Comparison of ENCODE assay signal across 1 cellular context in the genomic region with DNA sequence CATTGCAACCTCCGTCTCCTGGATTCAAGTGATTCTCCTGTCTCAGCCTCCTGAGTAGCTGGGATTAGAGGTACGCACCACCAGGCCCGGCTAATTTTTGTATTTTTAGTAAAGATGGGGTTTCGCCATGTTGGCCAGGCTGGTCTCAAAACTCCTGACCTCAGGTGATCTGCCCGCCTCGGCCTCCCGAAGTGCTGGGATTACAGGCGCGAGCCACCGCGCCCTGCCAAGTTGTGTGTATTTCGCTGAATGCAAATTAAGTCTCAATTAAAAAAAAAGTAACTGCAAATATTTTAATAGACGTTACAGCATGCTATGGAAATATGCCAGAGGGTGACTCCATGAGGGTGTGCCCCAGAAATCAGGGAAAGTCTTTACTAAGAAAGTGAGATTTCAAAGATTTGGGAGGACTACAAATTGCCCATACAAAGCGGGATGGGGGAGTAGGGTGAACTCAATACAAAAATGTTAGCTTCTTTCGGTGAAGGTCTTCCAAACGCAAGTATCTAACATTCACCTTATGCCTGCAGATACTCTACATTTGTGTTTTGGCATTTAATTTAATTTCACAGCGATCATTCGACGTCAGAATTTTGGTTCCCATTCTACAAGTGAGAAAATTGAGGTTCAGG.
TF ChIP-seq lines count a peak whose summit lies in the region.

No MANE protein-coding gene starts in this region.

TF ChIP-seq in endothelial cell of umbilical vein, 7 proteins besides CTCF, POLR2A, EP300 and RAD21:
- no peak for TF ChIP-seq POLR2AphosphoS5 (IDR thresholded peaks at IDR 0.05; ENCODE audit: insufficient read depth, low read depth, low read length)
- TF ChIP-seq MYC (IDR thresholded peaks at IDR 0.05; ENCODE audit: low read depth, low read length) = no peak
- no peak for TF ChIP-seq EZH2 (IDR thresholded peaks at IDR 0.05; ENCODE audit: borderline replicate concordance, low read depth, low read length, severe bottlenecking)
- TF ChIP-seq MAX (IDR thresholded peaks at IDR 0.05; ENCODE audit: insufficient read depth, insufficient read length) = no peak
- no peak for TF ChIP-seq GATA2 (IDR thresholded peaks at IDR 0.05; ENCODE audit: insufficient read depth, insufficient read length, low read depth, low read length)
